In the genomic region with DNA sequence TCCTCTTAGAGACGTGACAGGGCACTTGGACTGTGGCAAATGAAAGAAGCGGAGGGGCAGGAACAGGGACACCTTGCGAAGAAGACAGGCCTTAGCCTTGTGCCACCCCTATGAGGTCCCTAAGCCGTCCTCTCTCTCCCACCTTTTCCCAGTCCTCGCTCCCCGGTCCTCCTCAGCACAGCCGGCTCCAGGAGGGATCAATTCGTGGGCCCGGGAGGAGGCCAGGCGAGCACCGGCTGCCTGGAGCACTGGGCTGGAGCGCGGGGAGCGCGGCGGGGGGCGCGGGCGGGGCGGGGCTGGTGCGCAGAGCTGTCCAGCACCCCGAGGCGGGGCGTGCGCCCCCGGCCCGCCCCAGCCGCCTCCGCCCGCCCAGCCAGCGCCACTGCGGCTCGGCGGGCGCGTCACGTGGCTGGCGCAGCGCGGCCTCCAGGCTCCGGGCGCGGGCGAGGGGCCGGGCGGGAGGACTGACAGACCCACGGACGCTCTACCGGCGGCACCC, we compare ENCODE assay signal across 8 cellular contexts. TPM values are rescaled to one million over a fixed set of nuclear protein-coding genes. Genes with fewer than 3 reads are reported as not detected.
DNase-seq lines count a peak whose midpoint lies in the region; ATAC-seq, FAIRE-seq and TF ChIP-seq lines count a peak whose summit lies in the region.

A gene with protein sequence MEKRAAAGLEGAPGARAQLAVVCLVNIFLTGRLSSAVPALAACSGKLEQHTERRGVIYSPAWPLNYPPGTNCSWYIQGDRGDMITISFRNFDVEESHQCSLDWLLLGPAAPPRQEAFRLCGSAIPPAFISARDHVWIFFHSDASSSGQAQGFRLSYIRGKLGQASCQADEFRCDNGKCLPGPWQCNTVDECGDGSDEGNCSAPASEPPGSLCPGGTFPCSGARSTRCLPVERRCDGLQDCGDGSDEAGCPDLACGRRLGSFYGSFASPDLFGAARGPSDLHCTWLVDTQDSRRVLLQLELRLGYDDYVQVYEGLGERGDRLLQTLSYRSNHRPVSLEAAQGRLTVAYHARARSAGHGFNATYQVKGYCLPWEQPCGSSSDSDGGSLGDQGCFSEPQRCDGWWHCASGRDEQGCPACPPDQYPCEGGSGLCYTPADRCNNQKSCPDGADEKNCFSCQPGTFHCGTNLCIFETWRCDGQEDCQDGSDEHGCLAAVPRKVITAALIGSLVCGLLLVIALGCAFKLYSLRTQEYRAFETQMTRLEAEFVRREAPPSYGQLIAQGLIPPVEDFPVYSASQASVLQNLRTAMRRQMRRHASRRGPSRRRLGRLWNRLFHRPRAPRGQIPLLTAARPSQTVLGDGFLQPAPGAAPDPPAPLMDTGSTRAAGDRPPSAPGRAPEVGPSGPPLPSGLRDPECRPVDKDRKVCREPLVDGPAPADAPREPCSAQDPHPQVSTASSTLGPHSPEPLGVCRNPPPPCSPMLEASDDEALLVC (plus strand): TSS at position 467 of the 499 bp plus-strand sequence. CDS start 456 bp downstream, outside the sequence.

- peak within 1 kb of the TSS; percentile 79 for H3K4me2 ChIP-seq in mammary epithelial cell (ENCODE audit: insufficient read depth, low read depth, low read length)

- BruUV-seq in mammary epithelial cell (replicated peaks; lab: Mats Ljungman, UMichigan): no TSS peak

- intact Hi-C loops in mammary epithelial cell (cut with micrococcal nuclease): no loop called here
- intact Hi-C loops in kidney (cut with DNase I): no loop called here

- no peak within 1 kb of the TSS for H3K27ac ChIP-seq in mammary epithelial cell (ENCODE audit: insufficient read depth, low read depth, low read length)
- no peak within 1 kb of the TSS for H3K27ac ChIP-seq in kidney (ENCODE audit: low read depth in 2 of 2, low read length in 2 of 2)
- peak within 1 kb of the TSS in 14 of 21 experiments; percentile 0 to 85 (median 68) for H3K27ac ChIP-seq in skin epidermis

- no peaks in the 10 kb centered on the region for H3K4me1 ChIP-seq in mammary epithelial cell (ENCODE audit: insufficient read depth, low read length)
- peaks cover 0 to 3% of the 10 kb centered on the region in 2 donors for H3K4me1 ChIP-seq in kidney (ENCODE audit: control insufficient read depth in 1 of 2, insufficient read depth in 1 of 2, low read depth in 1 of 2, low read length in 2 of 2)

- H3K9me3 ChIP-seq in mammary epithelial cell (replicated peaks; ENCODE audit: insufficient read depth, low read length) (no peaks in the 10 kb centered on the region), kidney (ENCODE audit: control insufficient read depth in 1 of 2, low read length in 2 of 2) (no peaks in the 10 kb centered on the region)

- WGBS in mammary epithelial cell (ENCODE audit: low coverage, missing lambda C conversion rate): 67% methylated on average over 3 of the region's 50 CpGs

- no peak for TF ChIP-seq CTCF in mammary epithelial cell (conservative IDR thresholded peaks at IDR 0.05 in 1 of 2, IDR thresholded peaks at IDR 0.05 in 1 of 2; ENCODE audit: extremely low read depth in 1 of 2, insufficient read depth in 1 of 2, low read depth in 1 of 2, low read length in 2 of 2)
- no peak for TF ChIP-seq CTCF in kidney (IDR thresholded peaks at IDR 0.05; ENCODE audit: borderline replicate concordance, extremely low read depth, insufficient read depth)

- in situ Hi-C loops in mammary epithelial cell (cut with MboI; ENCODE audit: low sequenced_read_pairs in 2 of 2): no loop called here

- FAIRE-seq in kidney (lab: Jason Lieb, UNC): no peak

- H3K9ac ChIP-seq in mammary epithelial cell (ENCODE audit: insufficient read depth, low read length): no peak within 1 kb of the TSS
- H3K9ac ChIP-seq in kidney (ENCODE audit: low read length in 2 of 2): peak within 1 kb of the TSS in 1 of 2 donors; percentile 34

- DNase-seq in NCI-H2171 (lab: John Stamatoyannopoulos, UW) (peak; percentile 43), mammary epithelial cell (no peak), kidney (peak; percentile 70), NCI-H524 treated with DMSO at 0.1 percent for 48 hours (lab: John Stamatoyannopoulos, UW) (no peak)
- DNase-seq in activated CD8-positive, alpha-beta memory T cell treated with anti-CD3 and anti-CD28 coated beads, Interleukin-2, amount 50 U/mL, for 48 hours: no peak

- H4K20me1 ChIP-seq in mammary epithelial cell (ENCODE audit: insufficient read depth, low read length): no peaks in the 10 kb centered on the region

- peak within 1 kb of the TSS; percentile 18; the same call in 1 of the 2 replicates for H3K4me3 ChIP-seq in GM08714 (ENCODE audit: low read length)
- H3K4me3 ChIP-seq in mammary epithelial cell (replicated peaks in 1 of 3; ENCODE audit: insufficient read depth in 1 of 3, low read depth in 2 of 3, low read length in 3 of 3): peak within 1 kb of the TSS; percentile 25 to 49 (median 44)
- H3K4me3 ChIP-seq in kidney (ENCODE audit: low read length in 2 of 2): peak within 1 kb of the TSS; percentile 9 to 52
- H3K4me3 ChIP-seq in skin epidermis: peak within 1 kb of the TSS; percentile 49 to 64 (median 55)

- ATAC-seq in GM19463 (IDR thresholded peaks at IDR 0.05; ENCODE audit: unreplicated experiment): no peak

- no peaks in the 10 kb centered on the region for H3K79me2 ChIP-seq in mammary epithelial cell (ENCODE audit: insufficient read depth, low read length)

- CTCF ChIA-PET in mammary epithelial cell (lab: Charles Lee; ENCODE audit: low non-redundant PET): no interaction called here

- dilution Hi-C loops in mammary epithelial cell (cut with HindIII; ENCODE audit: low sequenced_read_pairs): no loop called here

- peaks cover 10% of the 10 kb centered on the region for H3K27me3 ChIP-seq in mammary epithelial cell (ENCODE audit: insufficient read depth, low read length)

- H3K36me3 ChIP-seq in mammary epithelial cell (ENCODE audit: insufficient read depth, low read length) (no peaks in the 10 kb centered on the region), kidney (ENCODE audit: control insufficient read depth in 1 of 2, insufficient read depth in 2 of 2, low read length in 2 of 2) (no peaks in the 10 kb centered on the region)

- peak within 1 kb of the TSS; percentile 55 for H2AFZ ChIP-seq in mammary epithelial cell (ENCODE audit: low read depth, low read length)

RNA-seq across cellular contexts. Expression of the gene that starts here (rescaled TPM):
- 10 to 100 TPM; 12.1 to 18.8 TPM for total RNA-seq in mammary epithelial cell
- 1.8 TPM for polyA plus RNA-seq in mammary epithelial cell
- 5.2 TPM for polyA minus RNA-seq in mammary epithelial cell
- 23.8 TPM for total RNA-seq in kidney
- 13.9 TPM for polyA plus RNA-seq in kidney (ENCODE audit: insufficient read depth, low read depth, low replicate concordance)

Comparison
In these comparisons a context has a peak if more than half of its experiments do, and no peak if none do; other contexts are left out.
1. DNase-seq: peak in NCI-H2171 (single experiment) and kidney (single experiment); none in mammary epithelial cell (single experiment), NCI-H524 treated with DMSO at 0.1 percent for 48 hours (single experiment) and activated CD8-positive, alpha-beta memory T cell treated with anti-CD3 and anti-CD28 coated beads, Interleukin-2, amount 50 U/mL, for 48 hours (single experiment).
2. H3K27ac ChIP-seq: peak in skin epidermis (14 of 21); none in mammary epithelial cell (single experiment) and kidney (0 of 2).
3. Peak in every context shown above with its lines, with median percentiles within 50 percentile points of each other: H3K4me3 ChIP-seq.